3 cellular contexts compared by ENCODE assay signal in genomic region chr12:19528750-19529149, GRCh38.
TF ChIP-seq lines count a peak whose summit lies in the region.

No MANE protein-coding gene starts in this region.

TF ChIP-seq in SK-N-SH, 30 proteins besides CTCF, POLR2A, EP300 and RAD21:
- no peak for TF ChIP-seq POLR2AphosphoS5 (IDR thresholded peaks at IDR 0.05; ENCODE audit: low read depth, low read length)
- TF ChIP-seq JUND (IDR thresholded peaks at IDR 0.05), result no peak
- TF ChIP-seq PBX3 (IDR thresholded peaks at IDR 0.05), result no peak
- no peak for TF ChIP-seq SIN3A (IDR thresholded peaks at IDR 0.05; ENCODE audit: borderline replicate concordance, low read depth, low read length)
- TF ChIP-seq FOXJ3 (CRISPR knock-in tag; IDR thresholded peaks at IDR 0.05), result no peak
- no peak for TF ChIP-seq CHD2 (IDR thresholded peaks at IDR 0.05; ENCODE audit: low read length, partially characterized antibody)
- TF ChIP-seq SMC3 (IDR thresholded peaks at IDR 0.05; ENCODE audit: low read depth, low read length), result no peak
- TF ChIP-seq USF1 (IDR thresholded peaks at IDR 0.05; ENCODE audit: borderline replicate concordance, low read depth), result no peak
- TF ChIP-seq RCOR1 (IDR thresholded peaks at IDR 0.05; ENCODE audit: low read length), result no peak
- TF ChIP-seq RXRA (IDR thresholded peaks at IDR 0.05; ENCODE audit: borderline replicate concordance, low read depth), result no peak
- TF ChIP-seq NRF1 (IDR thresholded peaks at IDR 0.05; ENCODE audit: low read depth, low read length), result no peak
- TF ChIP-seq USF2 (IDR thresholded peaks at IDR 0.05; ENCODE audit: borderline replicate concordance, low read depth, low read length), result no peak
- TF ChIP-seq NFIC (IDR thresholded peaks at IDR 0.05; ENCODE audit: borderline replicate concordance), result no peak
- no peak for TF ChIP-seq FOXM1 (IDR thresholded peaks at IDR 0.05; ENCODE audit: low read depth)
- TF ChIP-seq IRF3 (IDR thresholded peaks at IDR 0.05; ENCODE audit: low read depth, low read length), result no peak
- TF ChIP-seq TEAD4 (IDR thresholded peaks at IDR 0.05; ENCODE audit: borderline replicate concordance, insufficient read depth), result no peak
- TF ChIP-seq TAF1 (IDR thresholded peaks at IDR 0.05; ENCODE audit: borderline replicate concordance, low read depth, low read length), result no peak
- TF ChIP-seq GABPA (IDR thresholded peaks at IDR 0.05; ENCODE audit: low read depth), result no peak
- no peak for TF ChIP-seq YY1 (IDR thresholded peaks at IDR 0.05; ENCODE audit: low read depth)

TF ChIP-seq in SK-N-SH treated with all-trans-retinoic acid at 6 μM for 48 hours, 23 proteins besides CTCF, POLR2A, EP300 and RAD21:
- TF ChIP-seq ZNF70 (CRISPR knock-in tag; IDR thresholded peaks at IDR 0.05) (no peak), SNAI2 (CRISPR knock-in tag; IDR thresholded peaks at IDR 0.05) (no peak), TSHZ2 (CRISPR knock-in tag; IDR thresholded peaks at IDR 0.05) (no peak), BACH2 (CRISPR knock-in tag; IDR thresholded peaks at IDR 0.05; ENCODE audit: borderline replicate concordance) (no peak), PATZ1 (CRISPR knock-in tag; IDR thresholded peaks at IDR 0.05; ENCODE audit: borderline replicate concordance) (no peak), GLIS3 (CRISPR knock-in tag; IDR thresholded peaks at IDR 0.05) (no peak), CREB5 (CRISPR knock-in tag; IDR thresholded peaks at IDR 0.05; ENCODE audit: low read depth) (no peak), CSDC2 (CRISPR knock-in tag; IDR thresholded peaks at IDR 0.05) (no peak), ISL1 (CRISPR knock-in tag; IDR thresholded peaks at IDR 0.05) (no peak), PPARA (CRISPR knock-in tag; IDR thresholded peaks at IDR 0.05; ENCODE audit: borderline replicate concordance) (no peak), ZNF565 (CRISPR knock-in tag; conservative IDR thresholded peaks at IDR 0.05; ENCODE audit: low read depth) (no peak), RARB (CRISPR knock-in tag; IDR thresholded peaks at IDR 0.05) (no peak), ZC3H10 (CRISPR knock-in tag; IDR thresholded peaks at IDR 0.05) (no peak), ARNTL (CRISPR knock-in tag; IDR thresholded peaks at IDR 0.05; ENCODE audit: borderline replicate concordance, low read depth) (no peak), POU6F1 (CRISPR knock-in tag; IDR thresholded peaks at IDR 0.05; ENCODE audit: borderline replicate concordance, low read depth) (no peak), TCF4 (CRISPR knock-in tag; IDR thresholded peaks at IDR 0.05; ENCODE audit: borderline replicate concordance) (no peak), ESRRG (CRISPR knock-in tag; IDR thresholded peaks at IDR 0.05) (no peak)

TF ChIP-seq in IMR-90, 13 proteins besides CTCF, POLR2A, EP300 and RAD21:
- TF ChIP-seq FOS (IDR thresholded peaks at IDR 0.05; ENCODE audit: low read depth, low read length) (no peak), ELK1 (IDR thresholded peaks at IDR 0.05; ENCODE audit: borderline replicate concordance, low read depth, low read length) (no peak), RFX5 (IDR thresholded peaks at IDR 0.05; ENCODE audit: low read depth, low read length) (no peak), MAZ (IDR thresholded peaks at IDR 0.05; ENCODE audit: borderline replicate concordance, low read depth, low read length) (no peak), CHD1 (IDR thresholded peaks at IDR 0.05; ENCODE audit: low read depth, low read length) (no peak), RCOR1 (IDR thresholded peaks at IDR 0.05; ENCODE audit: insufficient replicate concordance, low read length) (no peak), SMC3 (IDR thresholded peaks at IDR 0.05; ENCODE audit: low read depth, low read length) (no peak), NFE2L2 (IDR thresholded peaks at IDR 0.05; ENCODE audit: low read depth, low read length) (no peak), BHLHE40 (IDR thresholded peaks at IDR 0.05; ENCODE audit: low read depth, low read length) (no peak), MXI1 (IDR thresholded peaks at IDR 0.05; ENCODE audit: borderline replicate concordance, low read depth, low read length) (no peak), CEBPB (IDR thresholded peaks at IDR 0.05; ENCODE audit: low read depth, low read length) (no peak), MAFK (IDR thresholded peaks at IDR 0.05; ENCODE audit: low read depth, low read length) (no peak), USF2 (IDR thresholded peaks at IDR 0.05; ENCODE audit: low read depth, low read length) (no peak)
